14 cellular contexts compared by ENCODE assay signal in the genomic region with DNA sequence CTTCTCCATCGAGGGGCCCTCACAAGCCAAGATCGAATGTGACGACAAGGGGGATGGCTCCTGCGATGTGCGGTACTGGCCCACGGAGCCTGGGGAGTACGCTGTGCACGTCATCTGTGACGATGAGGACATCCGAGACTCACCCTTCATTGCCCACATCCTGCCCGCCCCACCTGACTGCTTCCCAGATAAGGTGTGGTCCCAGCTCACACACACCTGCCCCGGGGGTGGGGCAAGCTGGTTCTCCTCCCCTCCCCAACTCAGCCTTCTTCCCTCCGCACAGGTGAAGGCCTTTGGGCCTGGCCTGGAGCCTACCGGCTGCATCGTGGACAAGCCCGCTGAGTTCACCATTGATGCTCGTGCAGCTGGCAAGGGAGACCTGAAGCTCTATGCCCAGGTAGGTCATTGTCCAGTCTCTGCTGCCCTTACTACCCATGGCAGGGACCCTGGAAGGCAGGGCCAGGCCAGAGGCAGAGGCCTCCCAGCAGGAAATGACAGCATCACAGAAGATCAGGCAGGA. TPM values are rescaled to one million over a fixed set of nuclear protein-coding genes. Genes with fewer than 3 reads are reported as not detected.
DNase-seq lines count a peak whose midpoint lies in the region; ATAC-seq, FAIRE-seq and TF ChIP-seq lines count a peak whose summit lies in the region.
"Had no signal": no experiment of that assay in that cellular context is flagged by ENCODE, and none has a peak within 500 bp of the region (broad histone marks: within the 10 kb centered on the region; RNA-seq: fewer than 3 reads in every experiment).

No MANE protein-coding gene starts in this region.

- TF ChIP-seq CTCF in GM12865 (IDR thresholded peaks at IDR 0.05; ENCODE audit: insufficient read depth, low read depth, low read length, missing control alignments): no peak
- no peak for TF ChIP-seq CTCF in GM12878 (IDR thresholded peaks at IDR 0.05 in 2 of 3, conservative IDR thresholded peaks at IDR 0.05 in 1 of 3; ENCODE audit: control insufficient read depth in 2 of 3, extremely low read depth in 1 of 3, insufficient read depth in 1 of 3, low read depth in 3 of 3, low read length in 3 of 3)

- H3K9ac ChIP-seq in GM12878 (ENCODE audit: control insufficient read depth, insufficient read depth, low read length): no peak overlapping the region

- H3K27me3 ChIP-seq in ACC112 (ENCODE audit: insufficient read depth, low read length): no peaks in the 10 kb centered on the region
- no peaks in the 10 kb centered on the region; a peak in 1 of 4 replicates for H3K27me3 ChIP-seq in GM12878 (replicated peaks in 1 of 2; ENCODE audit: control insufficient read depth in 2 of 2, insufficient read depth in 2 of 2, low read length in 1 of 2)

- FAIRE-seq in GM12878 (lab: Jason Lieb, UNC): no peak
- FAIRE-seq: bronchial epithelial cell, HTR-8/SVneo had no signal

- CTCF ChIA-PET in GM12878 (lab: Yijun Ruan, JAX): interaction anchor here (0.6 to 3.4 kb wide), 6 partner anchors 10 to 1043 kb away, joined by 3 to 21 read pairs (median 4); partner anchors contain the start of gene ATP6V1F

- H3K4me3 ChIP-seq in ACC112 (ENCODE audit: low read depth, low read length) (no peak overlapping the region), GM12865 (ENCODE audit: low read depth, low read length) (no peak overlapping the region), GM12878 (no peak overlapping the region)

- DNase-seq in GM12865 (ENCODE audit: low read depth) (peak; percentile 20), GM12878 (ENCODE audit: low read depth, low spot score) (no peak), naive B cell (no peak), C1 segment of cervical spinal cord (lab: John Stamatoyannopoulos, UW) (no peak)
- no peak for DNase-seq in stimulated activated CD4-positive, alpha-beta T cell treated with anti-CD3 and anti-CD28 coated beads, Interleukin-4, amount 100 ng/mL, for 1 hour

- H4K20me1 ChIP-seq in GM12878 (ENCODE audit: control insufficient read depth, insufficient read depth): no peaks in the 10 kb centered on the region

- TF ChIP-seq EP300 in GM12878 (IDR thresholded peaks at IDR 0.05; ENCODE audit: borderline replicate concordance in 1 of 2, control insufficient read depth in 1 of 2, low read depth in 2 of 2, low read length in 2 of 2): no peak

- 12% methylated on average over 17 of the region's 17 CpGs for WGBS in GM12878 (ENCODE audit: insufficient coverage, insufficient replicate concordance, low lambda C conversion rate, missing lambda C conversion rate)

- ATAC-seq in GM12878 (peak; percentile 67), naive B cell (ENCODE audit: low read depth in 2 of 2) (peak; percentile 24 to 72), GM19328 (IDR thresholded peaks at IDR 0.05; ENCODE audit: unreplicated experiment) (no peak)

- RAD21 ChIA-PET in GM12878 (lab: Charles Lee; ENCODE audit: unreplicated experiment): interaction anchor here (1.3 kb wide), 1 partner anchor 368 kb away, joined by 3 read pairs; no protein-coding TSS in a partner anchor

- SMC1A ChIA-PET in GM12878 (lab: Charles Lee; ENCODE audit: uncharacterized antibody, unreplicated experiment): no interaction called here

- no peak overlapping the region for H3K4me3 Mint-ChIP-seq in naive B cell
- H3K4me3 Mint-ChIP-seq: activated CD8-positive, alpha-beta T cell treated with anti-CD3 and anti-CD28 coated beads, Interleukin-2, amount 10 ng/mL, durations not matched to agents 7 days and 5 days; activated naive CD8-positive, alpha-beta T cell treated with anti-CD3 and anti-CD28 coated beads, Interleukin-2, amount 10 ng/mL, durations not matched to agents 7 days and 5 days; T-cell had no signal

- POLR2A ChIA-PET in GM12878 (lab: Charles Lee): no interaction called here

- H3K36me3 ChIP-seq in ACC112 (ENCODE audit: insufficient read depth, low read length): peaks cover 48% of the 10 kb centered on the region; the same call in 1 of the 2 replicates
- H3K36me3 ChIP-seq in GM12878 (ENCODE audit: control insufficient read depth in 2 of 2, insufficient read depth in 2 of 2, low read length in 1 of 2): no peaks in the 10 kb centered on the region

- TF ChIP-seq POLR2A in GM12878 (IDR thresholded peaks at IDR 0.05; ENCODE audit: low read depth, low read length): no peak

- peak overlapping the region; percentile 33 for H3K27ac ChIP-seq in ACC112 (ENCODE audit: low read depth, low read length)
- H3K27ac ChIP-seq in GM12878 (ENCODE audit: control insufficient read depth, insufficient read depth): no peak overlapping the region
- H3K27ac ChIP-seq: VCaP had no signal

- H3K79me2 ChIP-seq in ACC112 (ENCODE audit: control insufficient read depth, insufficient read depth, low read length, unreplicated experiment) (peaks cover 2% of the 10 kb centered on the region), GM12878 (ENCODE audit: control insufficient read depth, insufficient read depth, low read length) (no peaks in the 10 kb centered on the region)

- in situ Hi-C loops in GM12878 (cut with MboI): no loop called here

- no peaks in the 10 kb centered on the region for H3K36me3 Mint-ChIP-seq in naive B cell
- H3K36me3 Mint-ChIP-seq: activated naive CD8-positive, alpha-beta T cell treated with anti-CD3 and anti-CD28 coated beads, Interleukin-2, amount 10 ng/mL, durations not matched to agents 7 days and 5 days; T-cell had no signal

- H3K9me3 Mint-ChIP-seq in naive B cell: no peaks in the 10 kb centered on the region
- H3K9me3 Mint-ChIP-seq: activated naive CD8-positive, alpha-beta T cell treated with anti-CD3 and anti-CD28 coated beads, Interleukin-2, amount 10 ng/mL, durations not matched to agents 7 days and 5 days; activated T-cell treated with anti-CD3 and anti-CD28 coated beads, Interleukin-2, amount 50 U/mL, for 72 hours; T-cell had no signal

- peaks cover 0 to 6% (median 0%) of the 10 kb centered on the region in 3 donors for H3K27me3 Mint-ChIP-seq in naive B cell
- H3K27me3 Mint-ChIP-seq: activated naive CD8-positive, alpha-beta T cell treated with anti-CD3 and anti-CD28 coated beads, Interleukin-2, amount 10 ng/mL, durations not matched to agents 7 days and 5 days; T-cell had no signal

- no peak overlapping the region for H2AFZ ChIP-seq in ACC112 (ENCODE audit: low read length, unreplicated experiment)
- no peak overlapping the region for H2AFZ ChIP-seq in GM12878 (ENCODE audit: control insufficient read depth, low read depth, low read length)

- H3K4me1 ChIP-seq in ACC112 (ENCODE audit: control insufficient read depth, insufficient read depth, low read length, unreplicated experiment) (peaks cover 11% of the 10 kb centered on the region), GM12878 (ENCODE audit: control insufficient read depth, insufficient read depth, low read length) (no peaks in the 10 kb centered on the region; the same call in 1 of the 2 replicates)

- TF ChIP-seq RAD21 in GM12878 (IDR thresholded peaks at IDR 0.05; ENCODE audit: insufficient read depth, low read depth, low read length): no peak

- BruUV-seq in GM12878 (replicated peaks; lab: Mats Ljungman, UMichigan): no TSS peak

- no peaks in the 10 kb centered on the region for H3K9me3 ChIP-seq in GM12878 (replicated peaks; ENCODE audit: control insufficient read depth, insufficient read depth, low read length)

- peak overlapping the region in 2 of 6 donors; percentile 15 to 39 for H3K27ac Mint-ChIP-seq in naive B cell
- H3K27ac Mint-ChIP-seq: activated naive CD8-positive, alpha-beta T cell treated with anti-CD3 and anti-CD28 coated beads, Interleukin-2, amount 10 ng/mL, durations not matched to agents 7 days and 5 days; activated T-cell treated with anti-CD3 and anti-CD28 coated beads, Interleukin-2, amount 50 U/mL, for 72 hours; T-cell had no signal

- intact Hi-C loops in GM12878 (cut with micrococcal nuclease; ENCODE audit: unreplicated experiment): no loop called here

- peaks cover 0 to 6% (median 0%) of the 10 kb centered on the region in 3 donors for H3K4me1 Mint-ChIP-seq in naive B cell

- no peak overlapping the region for H3K4me2 ChIP-seq in GM12878 (ENCODE audit: control insufficient read depth, insufficient read depth)

RNA-seq across cellular contexts. Expression of gene FLNC, which starts 11.0 kb away (rescaled TPM):
- total RNA-seq in GM12878 (2013; cell fraction: nucleolus; rRNA removed): 0.04 TPM in 1 of 2 replicates, not detected in the other
- total RNA-seq in GM12878 (2014; rRNA removed) (0.05 and 0.11 TPM in 2 replicates), GM12878 (2014; rRNA removed; fragmentation: Illumina TruSeq; extraction: Trizol) (0.09 TPM in 1 of 2 replicates, not detected in the other), GM12878 (2021) (0.21 and 0.32 TPM in 2 replicates)
- polyA plus RNA-seq in GM12878 (2011; ENCODE audit: low read depth): 0.07 TPM
- polyA plus RNA-seq in GM12878 (2011; rRNA removed) (not detected in 2 replicates), GM12878 (2014; fragmentation: Illumina TruSeq; extraction: Trizol) (0.01 TPM in 1 of 2 replicates, not detected in the other), GM12878 (2014; fragmentation: Nextera tagmentation; extraction: Ambion mirVana) (under 1 TPM in 1 of 2 experiments, not detected in 1; 0.02 TPM), GM12878 (2014; rRNA removed) (0.01 and 0.06 TPM in 2 replicates), GM12878 (2016; fragmentation: Nextera tagmentation; extraction: Ambion mirVana) (under 1 TPM; 0.03 to 0.08 TPM), naive B cell (ENCODE audit: low read depth in 6 of 6) (not detected)
- not detected in 2 replicates for polyA plus RNA-seq in GM12878 (2011; cell fraction: cytosol; rRNA removed)
- polyA plus RNA-seq in GM12878 (2011; cell fraction: nucleus; rRNA removed): 0.03 TPM in 1 of 2 replicates, not detected in the other
- polyA plus RNA-seq in GM12878 (2012): 0.12 and 0.17 TPM in 2 replicates
- 0.05 and 0.07 TPM in 2 replicates for polyA minus RNA-seq in GM12878 (2011; rRNA and poly(A)+ RNA removed)
- 0.13 TPM in 1 of 2 replicates, not detected in the other for polyA minus RNA-seq in GM12878 (2011; cell fraction: cytosol; rRNA and poly(A)+ RNA removed)
- 0.19 TPM in 1 of 2 replicates, not detected in the other for polyA minus RNA-seq in GM12878 (2011; cell fraction: nucleus; rRNA and poly(A)+ RNA removed)
- total RNA-seq: activated CD8-positive, alpha-beta T cell treated with anti-CD3 and anti-CD28 coated beads, Interleukin-2, amount 10 ng/mL, durations not matched to agents 7 days and 5 days; activated naive CD8-positive, alpha-beta T cell treated with anti-CD3 and anti-CD28 coated beads, Interleukin-2, amount 10 ng/mL, durations not matched to agents 7 days and 5 days had no signal

RNA-seq across cellular contexts. Expression of gene ATP6V1F, which starts 21.4 kb away (rescaled TPM):
- 10.0 and 12.5 TPM in 2 replicates for total RNA-seq in GM12878 (2013; cell fraction: nucleolus; rRNA removed)
- total RNA-seq in GM12878 (2014; rRNA removed): 123 and 126 TPM in 2 replicates
- 108 and 111 TPM in 2 replicates for total RNA-seq in GM12878 (2014; rRNA removed; fragmentation: Illumina TruSeq; extraction: Trizol)
- total RNA-seq in GM12878 (2021): 143 and 155 TPM in 2 replicates
- polyA plus RNA-seq in GM12878 (2011; ENCODE audit: low read depth): 304 TPM
- polyA plus RNA-seq in GM12878 (2011; rRNA removed): 121 and 194 TPM in 2 replicates
- polyA plus RNA-seq in GM12878 (2011; cell fraction: cytosol; rRNA removed): 318 and 402 TPM in 2 replicates
- 124 and 144 TPM in 2 replicates for polyA plus RNA-seq in GM12878 (2011; cell fraction: nucleus; rRNA removed)
- 206 and 310 TPM in 2 replicates for polyA plus RNA-seq in GM12878 (2012)
- 62.7 and 179 TPM in 2 replicates for polyA plus RNA-seq in GM12878 (2014; fragmentation: Illumina TruSeq; extraction: Trizol)
- polyA plus RNA-seq in GM12878 (2014; fragmentation: Nextera tagmentation; extraction: Ambion mirVana): 100 to 1,000 TPM; 246 to 343 TPM
- 211 and 223 TPM in 2 replicates for polyA plus RNA-seq in GM12878 (2014; rRNA removed)
- polyA plus RNA-seq in GM12878 (2016; fragmentation: Nextera tagmentation; extraction: Ambion mirVana): 100 to 1,000 TPM; 286 TPM
- 40.6 and 67.1 TPM in 2 replicates for polyA minus RNA-seq in GM12878 (2011; rRNA and poly(A)+ RNA removed)
- polyA minus RNA-seq in GM12878 (2011; cell fraction: cytosol; rRNA and poly(A)+ RNA removed): 18.7 and 20.3 TPM in 2 replicates
- 17.5 and 22.7 TPM in 2 replicates for polyA minus RNA-seq in GM12878 (2011; cell fraction: nucleus; rRNA and poly(A)+ RNA removed)
- polyA plus RNA-seq in naive B cell (ENCODE audit: low read depth in 6 of 6): 100 to 1,000 TPM; 341 to 599 (median 381) TPM

RNA-seq across cellular contexts. Expression of gene CCDC136, which starts 49.5 kb away (rescaled TPM):
- 20.7 and 21.1 TPM in 2 replicates for total RNA-seq in GM12878 (2013; cell fraction: nucleolus; rRNA removed)
- total RNA-seq in GM12878 (2014; rRNA removed) (0.71 and 1.6 TPM in 2 replicates), GM12878 (2014; rRNA removed; fragmentation: Illumina TruSeq; extraction: Trizol) (1.7 and 2.3 TPM in 2 replicates), GM12878 (2021) (1.8 and 2.8 TPM in 2 replicates)
- polyA plus RNA-seq in GM12878 (2011; ENCODE audit: low read depth): 1.1 TPM
- polyA plus RNA-seq in GM12878 (2011; rRNA removed) (3.6 and 4.8 TPM in 2 replicates), GM12878 (2014; fragmentation: Illumina TruSeq; extraction: Trizol) (1.3 and 1.6 TPM in 2 replicates), GM12878 (2014; fragmentation: Nextera tagmentation; extraction: Ambion mirVana) (under 1 TPM; 0.32 to 0.33 TPM), GM12878 (2014; rRNA removed) (2.1 and 3.0 TPM in 2 replicates), GM12878 (2016; fragmentation: Nextera tagmentation; extraction: Ambion mirVana) (1 to 10 TPM in 1 of 2 experiments, under 1 TPM in 1; 0.87 to 1.2 TPM), naive B cell (ENCODE audit: low read depth in 6 of 6) (under 1 TPM in 3 of 6 donors, not detected in 3; 0.08 to 0.38 (median 0.34) TPM)
- polyA plus RNA-seq in GM12878 (2011; cell fraction: cytosol; rRNA removed): 1.3 and 3.1 TPM in 2 replicates
- 16.7 and 18.0 TPM in 2 replicates for polyA plus RNA-seq in GM12878 (2011; cell fraction: nucleus; rRNA removed)
- 1.3 and 1.9 TPM in 2 replicates for polyA plus RNA-seq in GM12878 (2012)
- polyA minus RNA-seq in GM12878 (2011; rRNA and poly(A)+ RNA removed): 2.7 and 4.2 TPM in 2 replicates
- 0.83 and 2.4 TPM in 2 replicates for polyA minus RNA-seq in GM12878 (2011; cell fraction: cytosol; rRNA and poly(A)+ RNA removed)
- 3.5 and 8.1 TPM in 2 replicates for polyA minus RNA-seq in GM12878 (2011; cell fraction: nucleus; rRNA and poly(A)+ RNA removed)
